In genomic region chr20:54545959-54546358, GRCh38 we compare ENCODE assay signal across 17 cellular contexts.
DNase-seq lines count a peak whose midpoint lies in the region; ATAC-seq lines count a peak whose summit lies in the region.
"Had no signal": no experiment of that assay in that cellular context is flagged by ENCODE, and none has a peak within 500 bp of the region (broad histone marks: within the 10 kb centered on the region; RNA-seq: fewer than 3 reads in every experiment).

No MANE protein-coding gene starts in this region.

- H3K9ac ChIP-seq in adipocyte (ENCODE audit: low read length): no peak overlapping the region

- no peak overlapping the region for H3K27ac Mint-ChIP-seq in activated CD8-positive, alpha-beta memory T cell treated with anti-CD3 and anti-CD28 coated beads, Interleukin-2, amount 10 ng/mL, durations not matched to agents 7 days and 5 days
- H3K27ac Mint-ChIP-seq in effector memory CD8-positive, alpha-beta T cell: no peak overlapping the region

- no peaks in the 10 kb centered on the region for H3K27me3 Mint-ChIP-seq in activated CD8-positive, alpha-beta memory T cell treated with anti-CD3 and anti-CD28 coated beads, Interleukin-2, amount 10 ng/mL, durations not matched to agents 7 days and 5 days
- H3K27me3 Mint-ChIP-seq in effector memory CD8-positive, alpha-beta T cell: peaks cover 0 to 10% of the 10 kb centered on the region in 2 donors

- H3K36me3 ChIP-seq in adipocyte (ENCODE audit: control insufficient read depth, insufficient read depth, low read length, severe bottlenecking): no peaks in the 10 kb centered on the region
- H3K36me3 ChIP-seq: HAP-1 had no signal

- no peak overlapping the region for H3K4me3 Mint-ChIP-seq in activated CD8-positive, alpha-beta memory T cell treated with anti-CD3 and anti-CD28 coated beads, Interleukin-2, amount 10 ng/mL, durations not matched to agents 7 days and 5 days
- no peak overlapping the region for H3K4me3 Mint-ChIP-seq in effector memory CD8-positive, alpha-beta T cell

- H3K27me3 ChIP-seq in adipocyte (replicated peaks; ENCODE audit: control insufficient read depth, insufficient read depth, low read length): no peaks in the 10 kb centered on the region

- DNase-seq in EH (ENCODE audit: low read depth) (peak; percentile 1), adipocyte (ENCODE audit: low read depth) (peak; percentile 42), dedifferentiated amniotic fluid mesenchymal stem cell (ENCODE audit: extremely low spot score) (peak; percentile 35), kidney tubule cell (ENCODE audit: low spot score) (peak; percentile 16), KBM-7 (no peak)
- DNase-seq in activated CD8-positive, alpha-beta memory T cell treated with anti-CD3 and anti-CD28 coated beads, Interleukin-2, amount 10 ng/mL, durations not matched to agents 7 days and 5 days: no peak
- DNase-seq in effector memory CD8-positive, alpha-beta T cell: no peak
- DNase-seq: DMS79; MV-4-11; NCI-H1694 treated with DMSO at 0.1 percent for 48 hours; NCI-H510A; NCI-H748 treated with DMSO at 0.1 percent for 48 hours; NK-92 treated with Interleukin-12 subunit alpha and Interleukin-12 subunit beta, amount 100 ng/mL, for 24 hours; Right ventricle myocardium superior had no signal

- H3K4me1 ChIP-seq in adipocyte (ENCODE audit: control insufficient read depth, insufficient read depth, low read length): peaks cover 14% of the 10 kb centered on the region
- H3K4me1 ChIP-seq: A549 had no signal

- no peaks in the 10 kb centered on the region for H3K4me1 Mint-ChIP-seq in activated CD8-positive, alpha-beta memory T cell treated with anti-CD3 and anti-CD28 coated beads, Interleukin-2, amount 10 ng/mL, durations not matched to agents 7 days and 5 days
- H3K4me1 Mint-ChIP-seq in effector memory CD8-positive, alpha-beta T cell (ENCODE audit: low read depth in 2 of 2): no peaks in the 10 kb centered on the region

- ATAC-seq in activated CD8-positive, alpha-beta memory T cell treated with anti-CD3 and anti-CD28 coated beads, Interleukin-2, amount 10 ng/mL, durations not matched to agents 7 days and 5 days: no peak
- no peak for ATAC-seq in GM18498 (IDR thresholded peaks at IDR 0.05; ENCODE audit: unreplicated experiment)
- no peak for ATAC-seq in effector memory CD8-positive, alpha-beta T cell (replicated peaks)
- ATAC-seq: A549 had no signal

- no peaks in the 10 kb centered on the region for H3K9me3 Mint-ChIP-seq in activated CD8-positive, alpha-beta memory T cell treated with anti-CD3 and anti-CD28 coated beads, Interleukin-2, amount 10 ng/mL, durations not matched to agents 7 days and 5 days (ENCODE audit: low read depth)
- peaks cover 0 to 5% of the 10 kb centered on the region in 2 donors for H3K9me3 Mint-ChIP-seq in effector memory CD8-positive, alpha-beta T cell

- CTCF ChIA-PET in activated CD8-positive, alpha-beta memory T cell treated with anti-CD3 and anti-CD28 coated beads, Interleukin-2, amount 10 ng/mL, durations not matched to agents 7 days and 5 days (lab: Charles Lee): no interaction called here

- H3K9me3 ChIP-seq in adipocyte (ENCODE audit: control insufficient read depth, low read length): peaks cover 4% of the 10 kb centered on the region
- H3K9me3 ChIP-seq: A549, HAP-1 had no signal

- in situ Hi-C loops in KBM-7 (cut with MboI; ENCODE audit: low pct_unique_long_range_greater_than_20kb, low sequenced_read_pairs): no loop called here

- H3K4me3 ChIP-seq in adipocyte (ENCODE audit: low read length): no peak overlapping the region
- H3K4me3 ChIP-seq: A549, HAP-1 had no signal

- H3K36me3 Mint-ChIP-seq in activated CD8-positive, alpha-beta memory T cell treated with anti-CD3 and anti-CD28 coated beads, Interleukin-2, amount 10 ng/mL, durations not matched to agents 7 days and 5 days: no peaks in the 10 kb centered on the region
- H3K36me3 Mint-ChIP-seq in effector memory CD8-positive, alpha-beta T cell (ENCODE audit: insufficient read depth): no peaks in the 10 kb centered on the region

Comparison
In these comparisons a context has a peak if more than half of its experiments do, and no peak if none do; other contexts are left out.
1. DNase-seq: peak in EH (single experiment), adipocyte (single experiment), dedifferentiated amniotic fluid mesenchymal stem cell (single experiment) and kidney tubule cell (single experiment); none in KBM-7 (single experiment), activated CD8-positive, alpha-beta memory T cell treated with anti-CD3 and anti-CD28 coated beads, Interleukin-2, amount 10 ng/mL, durations not matched to agents 7 days and 5 days (single experiment) and effector memory CD8-positive, alpha-beta T cell (0 of 3).